In genomic region chr7:128053991-128054390, GRCh38 we compare ENCODE assay signal across 1 cellular context.
TF ChIP-seq lines count a peak whose summit lies in the region.

No MANE protein-coding gene starts in this region.

TF ChIP-seq in WTC11, 78 proteins besides CTCF, POLR2A, EP300 and RAD21 (continued from another document):
- TF ChIP-seq STAT6 (CRISPR knock-in tag; conservative IDR thresholded peaks at IDR 0.05; ENCODE audit: low read depth): no peak
- TF ChIP-seq JAZF1 (CRISPR knock-in tag; IDR thresholded peaks at IDR 0.05): no peak
- TF ChIP-seq SP1 (CRISPR knock-in tag; conservative IDR thresholded peaks at IDR 0.05): no peak
- no peak for TF ChIP-seq ETV6 (CRISPR knock-in tag; IDR thresholded peaks at IDR 0.05)
